Comparison of ENCODE assay signal across 7 cellular contexts in genomic region chr10:120948889-120949382, GRCh38.
DNase-seq lines count a peak whose midpoint lies in the region; ATAC-seq and TF ChIP-seq lines count a peak whose summit lies in the region.

No MANE protein-coding gene starts in this region.

- H3K27me3 ChIP-seq in WERI-Rb-1 (ENCODE audit: insufficient read depth, low read depth, severe bottlenecking) (no peaks in the 10 kb centered on the region), breast epithelium (peaks cover 0 to 21% of the 10 kb centered on the region in 2 donors)

- ATAC-seq in GM19025 (IDR thresholded peaks at IDR 0.05; ENCODE audit: low read depth, unreplicated experiment) (peak; percentile 85), HG03196 (IDR thresholded peaks at IDR 0.05; ENCODE audit: unreplicated experiment) (peak; percentile 80)

- H3K27ac ChIP-seq in WERI-Rb-1, result peak overlapping the region; percentile 33; the same call in 1 of the 2 replicates
- no peak overlapping the region for H3K27ac ChIP-seq in breast epithelium

- no peaks in the 10 kb centered on the region for H3K4me1 ChIP-seq in breast epithelium

- TF ChIP-seq CTCF in WERI-Rb-1 (IDR thresholded peaks at IDR 0.05; ENCODE audit: low read depth, low read length), result peak; percentile 86
- peak in 2 of 3 donors; percentile 53 to 73 for TF ChIP-seq CTCF in breast epithelium (IDR thresholded peaks at IDR 0.05)

- H3K36me3 ChIP-seq in WERI-Rb-1 (no peaks in the 10 kb centered on the region), breast epithelium (no peaks in the 10 kb centered on the region)

- DNase-seq in WERI-Rb-1 (peak; percentile 67), breast epithelium (ENCODE audit: low spot score in 2 of 2) (peak in 1 of 2 donors; percentile 33), islet precursor cell (peak; percentile 85), OCI-M2 (lab: John Stamatoyannopoulos, UW; ENCODE audit: unreplicated experiment) (no peak)
- peak; percentile 61 for DNase-seq in stimulated activated CD4-positive, alpha-beta T cell treated with anti-CD3 and anti-CD28 coated beads, Interleukin-12 subunit alpha, Interleukin-12 subunit beta, amount 100 ng/mL, for 4 hours

- H3K4me3 ChIP-seq in WERI-Rb-1 (ENCODE audit: low read depth, low read length) (no peak overlapping the region), breast epithelium (peak overlapping the region; percentile 20 to 61 (median 28))

- TF ChIP-seq POLR2A in breast epithelium (IDR thresholded peaks at IDR 0.05), result no peak

- intact Hi-C loops in breast epithelium (cut with DNase I; ENCODE audit: low total_unique reads), result loop anchor here (5.0 kb wide), 1 partner anchor 948 kb away; no protein-coding TSS in a partner anchor

- H3K9me3 ChIP-seq in WERI-Rb-1 (ENCODE audit: severe bottlenecking) (peaks cover 3% of the 10 kb centered on the region), breast epithelium (peaks cover 4 to 6% of the 10 kb centered on the region in 2 donors)
